In genomic region chr1:197145451-197146029, GRCh38 we compare ENCODE assay signal across 8 cellular contexts. TPM values are rescaled to one million over a fixed set of nuclear protein-coding genes. Genes with fewer than 3 reads are reported as not detected.
A peak's percentile ranks its signal among the peaks of the same experiment; 100 is the strongest.
DNase-seq lines count a peak whose midpoint lies in the region; ATAC-seq and TF ChIP-seq lines count a peak whose summit lies in the region.

No MANE protein-coding gene starts in this region.

- no peaks in the 10 kb centered on the region for H3K36me3 ChIP-seq in BJ (ENCODE audit: control insufficient read depth, insufficient read depth, low read length)

- no peak for TF ChIP-seq CTCF in BJ (IDR thresholded peaks at IDR 0.05; ENCODE audit: insufficient read depth, low read depth, low read length)
- no peak for TF ChIP-seq CTCF in HL-60 (IDR thresholded peaks at IDR 0.05; ENCODE audit: insufficient read depth, low read length)
- no peak for TF ChIP-seq CTCF in astrocyte of the spinal cord (IDR thresholded peaks at IDR 0.05; ENCODE audit: low read depth, low read length)

- peak overlapping the region; percentile 84 for H3K4me3 ChIP-seq in BJ (ENCODE audit: low read depth, low read length)
- peak overlapping the region; percentile 95 for H3K4me3 ChIP-seq in HL-60 (replicated peaks; ENCODE audit: insufficient read depth, low read length)
- peak overlapping the region; percentile 95 for H3K4me3 ChIP-seq in astrocyte of the spinal cord (ENCODE audit: low read depth, low read length)
- peak overlapping the region; percentile 83 for H3K4me3 ChIP-seq in mononuclear cell (ENCODE audit: low read length)

- in situ Hi-C loops in astrocyte of the spinal cord (cut with HindIII; ENCODE audit: low sequenced_read_pairs), result no loop called here

- H3K9me3 ChIP-seq in mononuclear cell (ENCODE audit: low read depth, low read length), result no peaks in the 10 kb centered on the region

- no peak for DNase-seq in BJ (ENCODE audit: low read depth)
- DNase-seq in HL-60 (ENCODE audit: low read depth in 1 of 2, low spot score in 1 of 2), result no peak
- DNase-seq in astrocyte of the spinal cord (ENCODE audit: low read depth, low spot score), result peak; percentile 35
- DNase-seq in NOMO-1 treated with DMSO at 0.1 percent for 48 hours (lab: John Stamatoyannopoulos, UW; ENCODE audit: unreplicated experiment), result no peak
- DNase-seq in GDM1 (lab: John Stamatoyannopoulos, UW), result no peak

- H3K27me3 ChIP-seq in BJ (ENCODE audit: control insufficient read depth, insufficient read depth, low read length) (no peaks in the 10 kb centered on the region), HL-60 (ENCODE audit: insufficient read depth, poor library complexity, severe bottlenecking) (no peaks in the 10 kb centered on the region), mononuclear cell (ENCODE audit: insufficient read depth, low read length) (no peaks in the 10 kb centered on the region)

- peak overlapping the region; percentile 88 for H3K27ac ChIP-seq in HL-60 (replicated peaks)

- POLR2A ChIA-PET in BJ (lab: Charles Lee), result interaction anchor here (0.6 kb wide), 1 partner anchor 40 kb away, joined by 6 read pairs; no protein-coding TSS in a partner anchor

- peaks cover 20% of the 10 kb centered on the region for H3K4me1 ChIP-seq in mononuclear cell (ENCODE audit: insufficient read depth, low read length)

- ATAC-seq in GM18511 (IDR thresholded peaks at IDR 0.05; ENCODE audit: unreplicated experiment) (no peak), HG02970 (IDR thresholded peaks at IDR 0.05; ENCODE audit: low FRiP score, unreplicated experiment) (no peak)

- CTCF ChIA-PET in BJ (lab: Yijun Ruan, JAX), result no interaction called here

RNA-seq across cellular contexts. Expression of gene ASPM, which starts 0.9 kb away (rescaled TPM):
- polyA plus RNA-seq in BJ (2011; rRNA removed), result 4.6 and 9.4 TPM in 2 replicates
- 8.3 and 13.7 TPM in 2 replicates for polyA minus RNA-seq in BJ (2011; rRNA and poly(A)+ RNA removed)
- total RNA-seq in mononuclear cell, result 0.84 TPM

RNA-seq across cellular contexts. Expression of gene ZBTB41, which starts 55.6 kb away (rescaled TPM):
- 3.4 and 7.3 TPM in 2 replicates for polyA plus RNA-seq in BJ (2011; rRNA removed)
- polyA minus RNA-seq in BJ (2011; rRNA and poly(A)+ RNA removed), result 8.4 and 9.1 TPM in 2 replicates
- total RNA-seq in mononuclear cell, result 12.1 TPM
